ENCODE assay signal across 14 cellular contexts in the genomic region with DNA sequence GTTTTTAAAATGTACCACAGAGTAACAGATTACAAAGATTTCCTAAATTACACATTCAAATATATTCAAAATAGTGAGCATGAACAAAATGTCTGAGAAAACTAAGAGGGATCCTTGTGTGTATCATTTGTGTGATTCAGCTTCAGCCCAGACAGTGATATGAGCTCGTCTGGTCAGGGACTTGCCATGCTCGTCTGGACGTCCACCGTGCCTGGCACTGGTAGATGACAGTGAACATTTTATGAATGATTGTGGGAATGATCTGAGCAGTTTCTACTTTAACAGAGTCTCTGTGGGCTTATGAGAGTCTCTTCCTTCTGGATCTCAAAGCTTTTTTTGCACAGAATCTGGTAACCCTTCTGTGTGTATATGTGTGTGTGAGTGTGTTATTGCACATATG. TPM values are rescaled to one million over a fixed set of nuclear protein-coding genes. Genes with fewer than 3 reads are reported as not detected.
DNase-seq lines count a peak whose midpoint lies in the region; ATAC-seq and TF ChIP-seq lines count a peak whose summit lies in the region.
"Had no signal": no experiment of that assay in that cellular context is flagged by ENCODE, and none has a peak within 500 bp of the region (broad histone marks: within the 10 kb centered on the region; RNA-seq: fewer than 3 reads in every experiment).

No MANE protein-coding gene starts in this region.

- no peaks in the 10 kb centered on the region for H3K27me3 ChIP-seq in mammary epithelial cell (ENCODE audit: insufficient read depth, low read length)
- no peaks in the 10 kb centered on the region for H3K27me3 ChIP-seq in mesenchymal stem cell (ENCODE audit: control insufficient read depth in 1 of 2, insufficient read depth in 1 of 2, low read length in 2 of 2)
- H3K27me3 ChIP-seq in suprapubic skin = no peaks in the 10 kb centered on the region
- H3K27me3 ChIP-seq: neutrophil had no signal

- no peak overlapping the region for H2BK5ac ChIP-seq in mesenchymal stem cell (ENCODE audit: low read depth, low read length, poor library complexity, severe bottlenecking)

- TF ChIP-seq POLR2A in suprapubic skin (IDR thresholded peaks at IDR 0.05) = no peak

- no peak overlapping the region for H3K4me2 ChIP-seq in mammary epithelial cell (ENCODE audit: insufficient read depth, low read depth, low read length)
- no peak overlapping the region for H3K4me2 ChIP-seq in mesenchymal stem cell (ENCODE audit: low read length, poor library complexity, severe bottlenecking)

- CTCF ChIA-PET in mammary epithelial cell (lab: Charles Lee; ENCODE audit: low non-redundant PET) = no interaction called here

- H2AFZ ChIP-seq in mammary epithelial cell (ENCODE audit: low read depth, low read length) = no peak overlapping the region
- no peak overlapping the region for H2AFZ ChIP-seq in mesenchymal stem cell (ENCODE audit: low read depth, low read length)

- intact Hi-C loops in mammary epithelial cell (cut with micrococcal nuclease) = no loop called here

- no TSS peak for BruUV-seq in mammary epithelial cell (replicated peaks; lab: Mats Ljungman, UMichigan)

- H3K9me3 ChIP-seq in mammary epithelial cell (replicated peaks; ENCODE audit: insufficient read depth, low read length) = no peaks in the 10 kb centered on the region
- no peaks in the 10 kb centered on the region for H3K9me3 ChIP-seq in mesenchymal stem cell (ENCODE audit: control insufficient read depth, low read length)
- H3K9me3 ChIP-seq in suprapubic skin = no peaks in the 10 kb centered on the region
- H3K9me3 ChIP-seq: neutrophil had no signal

- H3K4me1 ChIP-seq in mammary epithelial cell (ENCODE audit: insufficient read depth, low read length) = peaks cover 46% of the 10 kb centered on the region
- peaks cover 53% of the 10 kb centered on the region for H3K4me1 ChIP-seq in mesenchymal stem cell (ENCODE audit: control insufficient read depth, insufficient read depth, low read depth, low read length)
- peaks cover 52% of the 10 kb centered on the region for H3K4me1 ChIP-seq in suprapubic skin

- no peak overlapping the region for H2BK120ac ChIP-seq in mesenchymal stem cell (ENCODE audit: low read depth, low read length)

- H3K9ac ChIP-seq in mammary epithelial cell (ENCODE audit: insufficient read depth, low read length) (no peak overlapping the region), mesenchymal stem cell (ENCODE audit: low read length) (peak overlapping the region; percentile 17)

- no peak overlapping the region for H2BK15ac ChIP-seq in mesenchymal stem cell (ENCODE audit: low read depth, poor library complexity, severe bottlenecking)

- H3K18ac ChIP-seq in mesenchymal stem cell (ENCODE audit: low read depth in 1 of 2, low read length in 2 of 2) = peak overlapping the region in 1 of 2 experiments; percentile 31

- H4K20me1 ChIP-seq in mammary epithelial cell (ENCODE audit: insufficient read depth, low read length) = no peaks in the 10 kb centered on the region

- dilution Hi-C loops in mammary epithelial cell (cut with HindIII; ENCODE audit: low sequenced_read_pairs) = loop anchor here (5.0 kb wide), 2 partner anchors 59 to 86 kb away; no protein-coding TSS in a partner anchor

- 55% methylated on average over 4 of the region's 4 CpGs for WGBS in mammary epithelial cell (ENCODE audit: low coverage, missing lambda C conversion rate)
- 55% methylated on average over 4 of the region's 4 CpGs for WGBS in mesenchymal stem cell
- 44% methylated on average over 4 of the region's 4 CpGs for WGBS in suprapubic skin

- H4K8ac ChIP-seq in mesenchymal stem cell (ENCODE audit: low read length) = no peak overlapping the region

- no peak for ATAC-seq in GM18868 (IDR thresholded peaks at IDR 0.05; ENCODE audit: unreplicated experiment)
- no peak for ATAC-seq in HG03175 (IDR thresholded peaks at IDR 0.05; ENCODE audit: unreplicated experiment)
- ATAC-seq in HG03095 (IDR thresholded peaks at IDR 0.05; ENCODE audit: unreplicated experiment) = no peak

- H3K4me3 ChIP-seq in mammary epithelial cell (replicated peaks in 1 of 3; ENCODE audit: insufficient read depth in 1 of 3, low read depth in 2 of 3, low read length in 3 of 3) (no peak overlapping the region), mesenchymal stem cell (ENCODE audit: insufficient read depth in 1 of 2, low read depth in 1 of 2, low read length in 2 of 2) (no peak overlapping the region), suprapubic skin (no peak overlapping the region)

- H2BK12ac ChIP-seq in mesenchymal stem cell (ENCODE audit: low read length in 2 of 2) = peak overlapping the region in 1 of 2 experiments; percentile 87

- in situ Hi-C loops in mammary epithelial cell (cut with MboI; ENCODE audit: low sequenced_read_pairs in 2 of 2) = no loop called here

- H3K27ac ChIP-seq in mammary epithelial cell (ENCODE audit: insufficient read depth, low read depth, low read length) = no peak overlapping the region
- peak overlapping the region; percentile 96 for H3K27ac ChIP-seq in mesenchymal stem cell (ENCODE audit: low read length, poor library complexity, severe bottlenecking)
- H3K27ac ChIP-seq in suprapubic skin = peak overlapping the region; percentile 61
- H3K27ac ChIP-seq: neutrophil had no signal

- H3K79me2 ChIP-seq in mammary epithelial cell (ENCODE audit: insufficient read depth, low read length) = peaks cover 63% of the 10 kb centered on the region

- H3K79me1 ChIP-seq in mesenchymal stem cell (replicated peaks; ENCODE audit: low read length, poor library complexity, severe bottlenecking) = peaks cover 27% of the 10 kb centered on the region

- TF ChIP-seq EP300 in suprapubic skin (IDR thresholded peaks at IDR 0.05) = no peak

- H3K36me3 ChIP-seq in mammary epithelial cell (ENCODE audit: insufficient read depth, low read length) (no peaks in the 10 kb centered on the region), mesenchymal stem cell (ENCODE audit: control insufficient read depth in 1 of 2, insufficient read depth in 2 of 2, low read depth in 1 of 2, low read length in 2 of 2) (peaks cover 0 to 3% of the 10 kb centered on the region in 2 experiments), suprapubic skin (no peaks in the 10 kb centered on the region)
- H3K36me3 ChIP-seq: neutrophil had no signal

- H4K91ac ChIP-seq in mesenchymal stem cell (ENCODE audit: low read length) = no peak overlapping the region

- TF ChIP-seq CTCF in mammary epithelial cell (conservative IDR thresholded peaks at IDR 0.05 in 1 of 2, IDR thresholded peaks at IDR 0.05 in 1 of 2; ENCODE audit: extremely low read depth in 1 of 2, insufficient read depth in 1 of 2, low read depth in 1 of 2, low read length in 2 of 2) (no peak), suprapubic skin (IDR thresholded peaks at IDR 0.05) (no peak)

- DNase-seq in LHCN-M2 (ENCODE audit: low read depth) (peak; percentile 41), mammary epithelial cell (peak; percentile 53), mesenchymal stem cell (peak; percentile 85), suprapubic skin (ENCODE audit: low spot score in 2 of 2) (no peak)
- DNase-seq: activated CD4-positive, alpha-beta T cell treated with anti-CD3 and anti-CD28 coated beads, Interleukin-2, amount 50 U/mL, for 48 hours; activated gamma-delta T cell; foreskin melanocyte; stimulated activated naive CD4-positive, alpha-beta T cell treated with Interleukin-2 at 50 U/mL for 16 hours; T-helper 2 cell had no signal

- H3K14ac ChIP-seq in mesenchymal stem cell (ENCODE audit: low read length in 2 of 2) = no peak overlapping the region

- H3K4ac ChIP-seq in mesenchymal stem cell (ENCODE audit: low read depth in 1 of 2, low read length in 2 of 2) = peak overlapping the region in 1 of 2 experiments; percentile 3

- no peak overlapping the region for H3K23ac ChIP-seq in mesenchymal stem cell (ENCODE audit: low read length in 2 of 2)

- peak overlapping the region; percentile 37 for H2AK5ac ChIP-seq in mesenchymal stem cell (ENCODE audit: low read length, severe bottlenecking)

RNA-seq across cellular contexts. Expression of a gene that starts 34.2 kb away (rescaled TPM):
- 0.11 TPM in 1 of 2 replicates, not detected in the other for total RNA-seq in LHCN-M2 (2014; rRNA removed)
- polyA plus RNA-seq in LHCN-M2 (2012) = 0.73 TPM
- under 1 TPM; 0.47 to 0.83 TPM for total RNA-seq in mammary epithelial cell
- 0.87 TPM for polyA plus RNA-seq in mammary epithelial cell
- polyA minus RNA-seq in mammary epithelial cell = not detected
- polyA plus RNA-seq in mesenchymal stem cell (2013, experiment 1 of 2) = 0.04 TPM
- not detected for polyA plus RNA-seq in mesenchymal stem cell (2013, experiment 2 of 2)
- total RNA-seq in suprapubic skin = 1 to 10 TPM in 2 of 4 donors, under 1 TPM in 1, not detected in 1; 0.45 to 2.5 (median 2.0) TPM
- total RNA-seq: cerebellum had no signal

RNA-seq across cellular contexts. Expression of a gene that starts 39.7 kb away (rescaled TPM):
- total RNA-seq in LHCN-M2 (2014; rRNA removed) (36.5 and 39.3 TPM in 2 replicates), mammary epithelial cell (10 to 100 TPM; 21.4 to 30.0 TPM), suprapubic skin (10 to 100 TPM; 15.2 to 50.8 (median 36.4) TPM)
- 28.1 TPM for polyA plus RNA-seq in LHCN-M2 (2012)
- polyA plus RNA-seq in mammary epithelial cell = 27.4 TPM
- 12.2 TPM for polyA minus RNA-seq in mammary epithelial cell
- polyA plus RNA-seq in mesenchymal stem cell (2013, experiment 1 of 2) = 29.3 TPM
- polyA plus RNA-seq in mesenchymal stem cell (2013, experiment 2 of 2) = 29.9 TPM

RNA-seq across cellular contexts. Expression of a gene that starts 40.2 kb away (rescaled TPM):
- total RNA-seq in LHCN-M2 (2014; rRNA removed) (95.3 and 112 TPM in 2 replicates), mammary epithelial cell (10 to 100 TPM; 69.7 to 74.2 TPM), suprapubic skin (100 to 1,000 TPM; 111 to 238 (median 118) TPM)
- 65.9 TPM for polyA plus RNA-seq in LHCN-M2 (2012)
- 86.2 TPM for polyA plus RNA-seq in mammary epithelial cell
- polyA minus RNA-seq in mammary epithelial cell = 104 TPM
- 64.0 TPM for polyA plus RNA-seq in mesenchymal stem cell (2013, experiment 1 of 2)
- 64.3 TPM for polyA plus RNA-seq in mesenchymal stem cell (2013, experiment 2 of 2)

RNA-seq across cellular contexts. Expression of a gene that starts 45.8 kb away (rescaled TPM):
- 0.51 and 1.0 TPM in 2 replicates for total RNA-seq in LHCN-M2 (2014; rRNA removed)
- 1.3 TPM for polyA plus RNA-seq in LHCN-M2 (2012)
- 1 to 10 TPM in 1 of 2 donors, under 1 TPM in 1; 0.17 to 1.8 TPM for total RNA-seq in mammary epithelial cell
- 0.32 TPM for polyA plus RNA-seq in mammary epithelial cell
- not detected for polyA minus RNA-seq in mammary epithelial cell
- polyA plus RNA-seq in mesenchymal stem cell (2013, experiment 1 of 2) = 0.23 TPM
- 0.27 TPM for polyA plus RNA-seq in mesenchymal stem cell (2013, experiment 2 of 2)
- 1 to 10 TPM in 3 of 4 donors, under 1 TPM in 1; 0.80 to 6.2 (median 4.0) TPM for total RNA-seq in suprapubic skin

RNA-seq across cellular contexts. Expression of a gene that starts 51.1 kb away (rescaled TPM):
- total RNA-seq in LHCN-M2 (2014; rRNA removed) (0.11 TPM in 1 of 2 replicates, not detected in the other), mammary epithelial cell (not detected), suprapubic skin (not detected)
- not detected for polyA plus RNA-seq in LHCN-M2 (2012)
- polyA plus RNA-seq in mammary epithelial cell = 0.05 TPM
- polyA minus RNA-seq in mammary epithelial cell = not detected
- not detected for polyA plus RNA-seq in mesenchymal stem cell (2013, experiment 1 of 2)
- not detected for polyA plus RNA-seq in mesenchymal stem cell (2013, experiment 2 of 2)

Comparison
In these comparisons a context has a peak if more than half of its experiments do, and no peak if none do; other contexts are left out.
1. DNase-seq: peak in LHCN-M2 (single experiment), mammary epithelial cell (single experiment) and mesenchymal stem cell (single experiment); none in suprapubic skin (0 of 2).